Comparison of ENCODE assay signal across 2 cellular contexts in the genomic region with DNA sequence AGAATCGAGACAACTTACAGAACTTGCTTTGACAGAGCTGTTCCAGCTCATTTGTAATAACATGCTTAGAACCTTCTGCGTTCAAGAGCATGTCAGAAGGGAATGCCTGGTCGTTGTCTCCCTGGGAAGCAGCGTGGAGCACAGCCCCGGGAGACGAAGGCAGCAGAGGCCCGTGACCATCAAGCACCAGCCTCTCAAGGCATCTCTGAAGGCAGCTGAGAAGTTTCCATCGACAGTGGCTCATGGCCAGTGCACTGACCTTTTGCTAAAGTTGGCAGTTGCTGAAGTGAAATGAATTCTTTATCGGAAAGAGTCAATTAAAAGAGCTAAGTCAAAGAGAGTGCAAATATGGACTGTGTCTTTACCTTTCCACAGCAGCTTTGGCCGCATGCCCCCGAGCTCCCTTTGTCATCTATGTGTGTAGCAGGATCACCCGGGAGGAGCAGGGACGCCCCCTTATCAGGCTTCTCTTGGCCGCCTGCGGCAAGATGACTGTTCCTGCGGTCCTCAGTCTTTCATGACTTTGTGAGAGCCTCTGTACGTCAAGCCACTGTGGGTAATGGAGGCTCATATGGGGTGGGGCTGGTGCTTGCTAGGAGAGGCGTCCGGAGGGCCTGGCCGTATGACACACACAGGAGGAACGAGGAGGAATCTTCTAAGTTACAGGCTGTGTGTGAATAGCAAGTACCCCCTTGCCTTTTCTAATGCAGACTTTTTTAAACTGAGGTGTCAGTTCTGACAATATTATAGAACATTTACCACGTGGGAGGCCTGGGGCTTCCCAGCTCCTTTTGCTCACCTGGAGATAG.
TF ChIP-seq lines count a peak whose summit lies in the region.

No MANE protein-coding gene starts in this region.

TF ChIP-seq in liver, 16 proteins besides CTCF, POLR2A, EP300 and RAD21:
- TF ChIP-seq, protein P1, sequence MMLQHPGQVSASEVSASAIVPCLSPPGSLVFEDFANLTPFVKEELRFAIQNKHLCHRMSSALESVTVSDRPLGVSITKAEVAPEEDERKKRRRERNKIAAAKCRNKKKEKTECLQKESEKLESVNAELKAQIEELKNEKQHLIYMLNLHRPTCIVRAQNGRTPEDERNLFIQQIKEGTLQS (IDR thresholded peaks at IDR 0.05) = peak; percentile 47
- TF ChIP-seq HNF4G (IDR thresholded peaks at IDR 0.05) = peak; percentile 19
- no peak for TF ChIP-seq TAF1 (conservative IDR thresholded peaks at IDR 0.05)
- TF ChIP-seq, protein P2, sequence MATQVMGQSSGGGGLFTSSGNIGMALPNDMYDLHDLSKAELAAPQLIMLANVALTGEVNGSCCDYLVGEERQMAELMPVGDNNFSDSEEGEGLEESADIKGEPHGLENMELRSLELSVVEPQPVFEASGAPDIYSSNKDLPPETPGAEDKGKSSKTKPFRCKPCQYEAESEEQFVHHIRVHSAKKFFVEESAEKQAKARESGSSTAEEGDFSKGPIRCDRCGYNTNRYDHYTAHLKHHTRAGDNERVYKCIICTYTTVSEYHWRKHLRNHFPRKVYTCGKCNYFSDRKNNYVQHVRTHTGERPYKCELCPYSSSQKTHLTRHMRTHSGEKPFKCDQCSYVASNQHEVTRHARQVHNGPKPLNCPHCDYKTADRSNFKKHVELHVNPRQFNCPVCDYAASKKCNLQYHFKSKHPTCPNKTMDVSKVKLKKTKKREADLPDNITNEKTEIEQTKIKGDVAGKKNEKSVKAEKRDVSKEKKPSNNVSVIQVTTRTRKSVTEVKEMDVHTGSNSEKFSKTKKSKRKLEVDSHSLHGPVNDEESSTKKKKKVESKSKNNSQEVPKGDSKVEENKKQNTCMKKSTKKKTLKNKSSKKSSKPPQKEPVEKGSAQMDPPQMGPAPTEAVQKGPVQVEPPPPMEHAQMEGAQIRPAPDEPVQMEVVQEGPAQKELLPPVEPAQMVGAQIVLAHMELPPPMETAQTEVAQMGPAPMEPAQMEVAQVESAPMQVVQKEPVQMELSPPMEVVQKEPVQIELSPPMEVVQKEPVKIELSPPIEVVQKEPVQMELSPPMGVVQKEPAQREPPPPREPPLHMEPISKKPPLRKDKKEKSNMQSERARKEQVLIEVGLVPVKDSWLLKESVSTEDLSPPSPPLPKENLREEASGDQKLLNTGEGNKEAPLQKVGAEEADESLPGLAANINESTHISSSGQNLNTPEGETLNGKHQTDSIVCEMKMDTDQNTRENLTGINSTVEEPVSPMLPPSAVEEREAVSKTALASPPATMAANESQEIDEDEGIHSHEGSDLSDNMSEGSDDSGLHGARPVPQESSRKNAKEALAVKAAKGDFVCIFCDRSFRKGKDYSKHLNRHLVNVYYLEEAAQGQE (IDR thresholded peaks at IDR 0.05) = no peak
- TF ChIP-seq FOXA2 (IDR thresholded peaks at IDR 0.05) = peak; percentile 79
- peak; percentile 26 to 80 for TF ChIP-seq JUND (IDR thresholded peaks at IDR 0.05)
- peak; percentile 36 for TF ChIP-seq NR2F2 (IDR thresholded peaks at IDR 0.05)
- TF ChIP-seq, protein P3, sequence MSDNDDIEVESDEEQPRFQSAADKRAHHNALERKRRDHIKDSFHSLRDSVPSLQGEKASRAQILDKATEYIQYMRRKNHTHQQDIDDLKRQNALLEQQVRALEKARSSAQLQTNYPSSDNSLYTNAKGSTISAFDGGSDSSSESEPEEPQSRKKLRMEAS (IDR thresholded peaks at IDR 0.05) = peak; percentile 81
- TF ChIP-seq FOXA1 (IDR thresholded peaks at IDR 0.05) = peak; percentile 58
- TF ChIP-seq, protein P4, sequence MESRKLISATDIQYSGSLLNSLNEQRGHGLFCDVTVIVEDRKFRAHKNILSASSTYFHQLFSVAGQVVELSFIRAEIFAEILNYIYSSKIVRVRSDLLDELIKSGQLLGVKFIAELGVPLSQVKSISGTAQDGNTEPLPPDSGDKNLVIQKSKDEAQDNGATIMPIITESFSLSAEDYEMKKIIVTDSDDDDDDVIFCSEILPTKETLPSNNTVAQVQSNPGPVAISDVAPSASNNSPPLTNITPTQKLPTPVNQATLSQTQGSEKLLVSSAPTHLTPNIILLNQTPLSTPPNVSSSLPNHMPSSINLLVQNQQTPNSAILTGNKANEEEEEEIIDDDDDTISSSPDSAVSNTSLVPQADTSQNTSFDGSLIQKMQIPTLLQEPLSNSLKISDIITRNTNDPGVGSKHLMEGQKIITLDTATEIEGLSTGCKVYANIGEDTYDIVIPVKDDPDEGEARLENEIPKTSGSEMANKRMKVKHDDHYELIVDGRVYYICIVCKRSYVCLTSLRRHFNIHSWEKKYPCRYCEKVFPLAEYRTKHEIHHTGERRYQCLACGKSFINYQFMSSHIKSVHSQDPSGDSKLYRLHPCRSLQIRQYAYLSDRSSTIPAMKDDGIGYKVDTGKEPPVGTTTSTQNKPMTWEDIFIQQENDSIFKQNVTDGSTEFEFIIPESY (IDR thresholded peaks at IDR 0.05) = peak; percentile 74
- peak; percentile 85 for TF ChIP-seq YY1 (IDR thresholded peaks at IDR 0.05)
- TF ChIP-seq GABPA (IDR thresholded peaks at IDR 0.05 in 1 of 2, conservative IDR thresholded peaks at IDR 0.05 in 1 of 2) = no peak
- peak in 1 of 2 donors; percentile 91 for TF ChIP-seq EGR1 (IDR thresholded peaks at IDR 0.05; ENCODE audit: low read depth in 2 of 2)
- peak; percentile 91 to 95 for TF ChIP-seq RXRA (IDR thresholded peaks at IDR 0.05)
- peak; percentile 78 for TF ChIP-seq SP1 (IDR thresholded peaks at IDR 0.05)
- peak; percentile 80 to 87 for TF ChIP-seq HNF4A (conservative IDR thresholded peaks at IDR 0.05)

TF ChIP-seq in HepG2, 621 proteins besides CTCF, POLR2A, EP300 and RAD21:
- TF ChIP-seq ZNF292 (CRISPR knock-in tag; IDR thresholded peaks at IDR 0.05; ENCODE audit: borderline replicate concordance, low read depth) (no peak), ATRX (CRISPR knock-in tag; IDR thresholded peaks at IDR 0.05; ENCODE audit: borderline replicate concordance) (no peak)
- TF ChIP-seq, protein P5, sequence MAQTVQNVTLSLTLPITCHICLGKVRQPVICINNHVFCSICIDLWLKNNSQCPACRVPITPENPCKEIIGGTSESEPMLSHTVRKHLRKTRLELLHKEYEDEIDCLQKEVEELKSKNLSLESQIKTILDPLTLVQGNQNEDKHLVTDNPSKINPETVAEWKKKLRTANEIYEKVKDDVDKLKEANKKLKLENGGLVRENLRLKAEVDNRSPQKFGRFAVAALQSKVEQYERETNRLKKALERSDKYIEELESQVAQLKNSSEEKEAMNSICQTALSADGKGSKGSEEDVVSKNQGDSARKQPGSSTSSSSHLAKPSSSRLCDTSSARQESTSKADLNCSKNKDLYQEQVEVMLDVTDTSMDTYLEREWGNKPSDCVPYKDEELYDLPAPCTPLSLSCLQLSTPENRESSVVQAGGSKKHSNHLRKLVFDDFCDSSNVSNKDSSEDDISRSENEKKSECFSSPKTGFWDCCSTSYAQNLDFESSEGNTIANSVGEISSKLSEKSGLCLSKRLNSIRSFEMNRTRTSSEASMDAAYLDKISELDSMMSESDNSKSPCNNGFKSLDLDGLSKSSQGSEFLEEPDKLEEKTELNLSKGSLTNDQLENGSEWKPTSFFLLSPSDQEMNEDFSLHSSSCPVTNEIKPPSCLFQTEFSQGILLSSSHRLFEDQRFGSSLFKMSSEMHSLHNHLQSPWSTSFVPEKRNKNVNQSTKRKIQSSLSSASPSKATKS (CRISPR knock-in tag; IDR thresholded peaks at IDR 0.05) = no peak
- TF ChIP-seq, protein P6, sequence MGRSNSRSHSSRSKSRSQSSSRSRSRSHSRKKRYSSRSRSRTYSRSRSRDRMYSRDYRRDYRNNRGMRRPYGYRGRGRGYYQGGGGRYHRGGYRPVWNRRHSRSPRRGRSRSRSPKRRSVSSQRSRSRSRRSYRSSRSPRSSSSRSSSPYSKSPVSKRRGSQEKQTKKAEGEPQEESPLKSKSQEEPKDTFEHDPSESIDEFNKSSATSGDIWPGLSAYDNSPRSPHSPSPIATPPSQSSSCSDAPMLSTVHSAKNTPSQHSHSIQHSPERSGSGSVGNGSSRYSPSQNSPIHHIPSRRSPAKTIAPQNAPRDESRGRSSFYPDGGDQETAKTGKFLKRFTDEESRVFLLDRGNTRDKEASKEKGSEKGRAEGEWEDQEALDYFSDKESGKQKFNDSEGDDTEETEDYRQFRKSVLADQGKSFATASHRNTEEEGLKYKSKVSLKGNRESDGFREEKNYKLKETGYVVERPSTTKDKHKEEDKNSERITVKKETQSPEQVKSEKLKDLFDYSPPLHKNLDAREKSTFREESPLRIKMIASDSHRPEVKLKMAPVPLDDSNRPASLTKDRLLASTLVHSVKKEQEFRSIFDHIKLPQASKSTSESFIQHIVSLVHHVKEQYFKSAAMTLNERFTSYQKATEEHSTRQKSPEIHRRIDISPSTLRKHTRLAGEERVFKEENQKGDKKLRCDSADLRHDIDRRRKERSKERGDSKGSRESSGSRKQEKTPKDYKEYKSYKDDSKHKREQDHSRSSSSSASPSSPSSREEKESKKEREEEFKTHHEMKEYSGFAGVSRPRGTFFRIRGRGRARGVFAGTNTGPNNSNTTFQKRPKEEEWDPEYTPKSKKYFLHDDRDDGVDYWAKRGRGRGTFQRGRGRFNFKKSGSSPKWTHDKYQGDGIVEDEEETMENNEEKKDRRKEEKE (IDR thresholded peaks at IDR 0.05) = no peak
TF ChIP-seq in HepG2: peak in this region for 0.
